15 cellular contexts compared by ENCODE assay signal in genomic region chr17:81522491-81523125, GRCh38.
"Had no signal": no experiment of that assay in that cellular context is flagged by ENCODE, and none has a peak within 500 bp of the region (broad histone marks: within the 10 kb centered on the region; RNA-seq: fewer than 3 reads in every experiment).

No MANE protein-coding gene starts in this region.

- H3K27ac Mint-ChIP-seq: activated CD4-positive, alpha-beta T cell treated with anti-CD3 and anti-CD28 coated beads for 36 hours; activated CD8-positive, alpha-beta T cell treated with anti-CD3 and anti-CD28 coated beads for 36 hours; activated naive CD8-positive, alpha-beta T cell treated with anti-CD3 and anti-CD28 coated beads for 36 hours; activated T-cell treated with anti-CD3 and anti-CD28 coated beads, Interleukin-2, amount 50 U/mL, for 72 hours; natural killer cell treated with Interleukin-12 subunit alpha and Interleukin-12 subunit beta and Interleukin-15 and Interleukin-18, amount 100 ng/mL, for 72 hours had no signal

- ATAC-seq: activated CD4-positive, alpha-beta T cell treated with anti-CD3 and anti-CD28 coated beads for 36 hours; activated CD8-positive, alpha-beta T cell treated with anti-CD3 and anti-CD28 coated beads for 36 hours; activated T-cell treated with anti-CD3 and anti-CD28 coated beads, Interleukin-2, amount 50 U/mL, for 72 hours; esophagus mucosa; left colon; natural killer cell treated with Interleukin-12 subunit alpha and Interleukin-12 subunit beta and Interleukin-15 and Interleukin-18, amount 100 ng/mL, for 72 hours had no signal

- H3K4me3 Mint-ChIP-seq: activated CD4-positive, alpha-beta T cell treated with anti-CD3 and anti-CD28 coated beads for 36 hours; activated CD8-positive, alpha-beta T cell treated with anti-CD3 and anti-CD28 coated beads for 36 hours; activated naive CD8-positive, alpha-beta T cell treated with anti-CD3 and anti-CD28 coated beads for 36 hours; activated T-cell treated with anti-CD3 and anti-CD28 coated beads, Interleukin-2, amount 50 U/mL, for 72 hours; natural killer cell treated with Interleukin-12 subunit alpha and Interleukin-12 subunit beta and Interleukin-15 and Interleukin-18, amount 100 ng/mL, for 72 hours had no signal

- H3K4me3 ChIP-seq: ovary, stomach had no signal

- H3K9me3 Mint-ChIP-seq: activated CD8-positive, alpha-beta T cell treated with anti-CD3 and anti-CD28 coated beads for 36 hours; activated naive CD8-positive, alpha-beta T cell treated with anti-CD3 and anti-CD28 coated beads for 36 hours; activated T-cell treated with anti-CD3 and anti-CD28 coated beads, Interleukin-2, amount 50 U/mL, for 72 hours; natural killer cell treated with Interleukin-12 subunit alpha and Interleukin-12 subunit beta and Interleukin-15 and Interleukin-18, amount 100 ng/mL, for 72 hours had no signal

- H3K36me3 Mint-ChIP-seq: activated naive CD8-positive, alpha-beta T cell treated with anti-CD3 and anti-CD28 coated beads for 36 hours; natural killer cell treated with Interleukin-12 subunit alpha and Interleukin-12 subunit beta and Interleukin-15 and Interleukin-18, amount 100 ng/mL, for 72 hours had no signal

- DNase-seq: activated CD4-positive, alpha-beta T cell treated with anti-CD3 and anti-CD28 coated beads for 36 hours; activated CD8-positive, alpha-beta memory T cell treated with anti-CD3 and anti-CD28 coated beads, Interleukin-2, amount 50 U/mL, for 4 hours; activated CD8-positive, alpha-beta T cell treated with anti-CD3 and anti-CD28 coated beads for 36 hours; activated gamma-delta T cell treated with Interleukin-2 at 50 U/mL for 16 hours; activated naive CD8-positive, alpha-beta T cell treated with anti-CD3 and anti-CD28 coated beads for 36 hours; activated T-cell treated with anti-CD3 and anti-CD28 coated beads, Interleukin-2, amount 50 U/mL, for 72 hours; dorsolateral prefrontal cortex; left colon; stimulated activated CD4-positive, alpha-beta T cell treated with anti-CD3 and anti-CD28 coated beads, Interleukin-4, amount 100 ng/mL, for 24 hours; stomach had no signal

- H3K36me3 ChIP-seq: ovary, stomach, thoracic aorta had no signal

- H3K27ac ChIP-seq: dorsolateral prefrontal cortex, ovary, stomach, thoracic aorta, VCaP had no signal

- H3K9me3 ChIP-seq: ovary, stomach, thoracic aorta had no signal
